ENCODE assay signal across 8 cellular contexts in the genomic region with DNA sequence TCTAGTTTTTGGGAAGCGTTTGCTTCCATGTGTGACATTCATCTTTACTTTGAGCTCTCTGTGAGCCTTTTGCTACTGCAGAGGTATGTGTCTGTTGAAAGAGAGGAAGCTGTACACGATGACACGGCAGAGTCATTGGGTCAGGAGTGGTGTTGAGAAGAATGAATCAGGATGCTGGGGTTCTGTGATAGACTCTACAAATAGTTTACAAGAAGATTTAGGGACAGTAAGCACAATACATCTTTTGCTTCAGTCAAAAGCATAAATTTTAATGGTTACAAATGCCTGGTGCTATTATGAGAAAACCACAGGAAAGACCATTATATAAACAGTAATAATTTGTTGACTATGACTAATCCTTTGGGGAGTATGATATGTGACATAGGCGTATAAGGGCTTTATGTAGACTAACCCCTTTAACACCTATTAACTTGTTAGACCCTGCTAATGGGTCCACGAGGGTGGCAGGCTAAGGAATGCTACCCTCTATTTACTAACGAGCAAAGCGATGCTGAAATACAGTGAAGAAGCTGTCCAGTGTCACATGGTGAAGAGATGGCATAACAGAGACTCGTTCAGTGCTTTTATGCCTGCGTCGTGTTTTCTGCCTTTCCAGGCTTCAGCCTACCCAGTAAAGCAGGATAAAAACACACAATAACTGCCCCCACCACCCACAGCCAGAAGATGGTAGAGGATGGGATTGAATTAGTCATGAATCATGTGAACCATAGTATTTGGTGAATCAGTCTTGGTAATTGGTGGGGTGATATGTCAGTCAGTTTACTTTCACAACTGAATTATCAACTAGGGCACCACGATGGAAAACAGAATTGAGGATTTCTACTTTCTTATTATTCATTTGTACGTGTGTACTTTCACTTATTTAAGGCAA.
DNase-seq lines count a peak whose midpoint lies in the region; ATAC-seq, FAIRE-seq and TF ChIP-seq lines count a peak whose summit lies in the region.

No MANE protein-coding gene starts in this region.

- no peak for TF ChIP-seq CTCF in fibroblast of mammary gland (conservative IDR thresholded peaks at IDR 0.05; ENCODE audit: control insufficient read depth, insufficient read depth, low read depth, low read length)
- TF ChIP-seq CTCF in retinal pigment epithelial cell (conservative IDR thresholded peaks at IDR 0.05; ENCODE audit: low read depth, low read length): no peak

- FAIRE-seq in RCC 7860 (lab: Jason Lieb, UNC): peak; percentile 82

- ATAC-seq in HG03442 (IDR thresholded peaks at IDR 0.05; ENCODE audit: unreplicated experiment): no peak
- ATAC-seq in GM21390 (IDR thresholded peaks at IDR 0.05; ENCODE audit: unreplicated experiment): no peak

- DNase-seq in EL (peak; percentile 95), RCC 7860 (ENCODE audit: low spot score) (peak; percentile 86), fibroblast of mammary gland (ENCODE audit: low read depth) (peak; percentile 96), retinal pigment epithelial cell (ENCODE audit: low read depth) (peak; percentile 61), cerebellar cortex (ENCODE audit: low spot score) (no peak)
- no peak for DNase-seq in activated effector memory CD4-positive, alpha-beta T cell treated with Interleukin-2 at 50 U/mL for 16 hours

- H3K4me3 ChIP-seq in fibroblast of mammary gland (ENCODE audit: control insufficient read depth, low read depth, low read length) (no peak overlapping the region), retinal pigment epithelial cell (ENCODE audit: low read length) (no peak overlapping the region)

Comparison
In these comparisons a context has a peak if more than half of its experiments do, and no peak if none do; other contexts are left out.
1. DNase-seq: peak in EL (single experiment), RCC 7860 (single experiment), fibroblast of mammary gland (single experiment) and retinal pigment epithelial cell (single experiment); none in cerebellar cortex (single experiment) and activated effector memory CD4-positive, alpha-beta T cell treated with Interleukin-2 at 50 U/mL for 16 hours (single experiment).